20 cellular contexts compared by ENCODE assay signal in genomic region chr7:29322023-29322712, GRCh38.
DNase-seq lines count a peak whose midpoint lies in the region; ATAC-seq and TF ChIP-seq lines count a peak whose summit lies in the region.
"Had no signal": no experiment of that assay in that cellular context is flagged by ENCODE, and none has a peak within 500 bp of the region (broad histone marks: within the 10 kb centered on the region; RNA-seq: fewer than 3 reads in every experiment).

No MANE protein-coding gene starts in this region.

- H3K9me3 Mint-ChIP-seq in nephron progenitor cell: peaks cover 12% of the 10 kb centered on the region
- no peaks in the 10 kb centered on the region for H3K9me3 Mint-ChIP-seq in activated T-cell treated with anti-CD3 and anti-CD28 coated beads, Interleukin-2, amount 50 U/mL, for 24 hours
- H3K9me3 Mint-ChIP-seq: CD4-positive, alpha-beta T cell had no signal

- H3K27me3 Mint-ChIP-seq in nephron progenitor cell (ENCODE audit: low read depth, poor library complexity): no peaks in the 10 kb centered on the region
- no peaks in the 10 kb centered on the region for H3K27me3 Mint-ChIP-seq in activated T-cell treated with anti-CD3 and anti-CD28 coated beads, Interleukin-2, amount 50 U/mL, for 24 hours
- H3K27me3 Mint-ChIP-seq: CD4-positive, alpha-beta T cell had no signal

- H3K4me1 Mint-ChIP-seq in nephron progenitor cell: peaks cover 64% of the 10 kb centered on the region
- no peaks in the 10 kb centered on the region for H3K4me1 Mint-ChIP-seq in activated T-cell treated with anti-CD3 and anti-CD28 coated beads, Interleukin-2, amount 50 U/mL, for 24 hours (ENCODE audit: low read depth)

- no peak for TF ChIP-seq CTCF in nephron progenitor cell (IDR thresholded peaks at IDR 0.05)

- H3K36me3 Mint-ChIP-seq in nephron progenitor cell (ENCODE audit: low read depth): peaks cover 9% of the 10 kb centered on the region
- no peaks in the 10 kb centered on the region for H3K36me3 Mint-ChIP-seq in activated T-cell treated with anti-CD3 and anti-CD28 coated beads, Interleukin-2, amount 50 U/mL, for 24 hours (ENCODE audit: low read depth)

- ATAC-seq in HG03135 (IDR thresholded peaks at IDR 0.05; ENCODE audit: unreplicated experiment) (no peak), HG02840 (IDR thresholded peaks at IDR 0.05; ENCODE audit: low FRiP score, unreplicated experiment) (no peak)
- ATAC-seq: A549, HCT116, HepG2, Right ventricle myocardium inferior had no signal

- H3K27ac ChIP-seq in KOPT-K1 (ENCODE audit: low read depth, low read length, poor library complexity, severe bottlenecking) (peak overlapping the region; percentile 1), angular gyrus (ENCODE audit: low read depth, low read length) (peak overlapping the region; percentile 65)
- H3K27ac ChIP-seq: A549, GM23248 had no signal

- H3K9me3 ChIP-seq in KOPT-K1 (ENCODE audit: insufficient read depth, low read length, poor library complexity, severe bottlenecking): no peaks in the 10 kb centered on the region
- H3K9me3 ChIP-seq: A549, Caco-2 had no signal

- DNase-seq in NCI-H2081 (lab: John Stamatoyannopoulos, UW) (peak; percentile 89 to 96), nephron progenitor cell (no peak)
- no peak for DNase-seq in activated T-cell treated with anti-CD3 and anti-CD28 coated beads, Interleukin-2, amount 50 U/mL, for 24 hours
- DNase-seq: Caco-2; CD4-positive, alpha-beta T cell; GDM1; GM23248; KBM-7; MV-4-11; NCI-H1436; NCI-H2107; NCI-H526 had no signal

- H3K4me3 Mint-ChIP-seq in nephron progenitor cell: no peak overlapping the region
- H3K4me3 Mint-ChIP-seq in activated T-cell treated with anti-CD3 and anti-CD28 coated beads, Interleukin-2, amount 50 U/mL, for 24 hours: no peak overlapping the region
- H3K4me3 Mint-ChIP-seq: CD4-positive, alpha-beta T cell had no signal

- H3K27ac Mint-ChIP-seq in nephron progenitor cell: peak overlapping the region; percentile 0
- no peak overlapping the region for H3K27ac Mint-ChIP-seq in activated T-cell treated with anti-CD3 and anti-CD28 coated beads, Interleukin-2, amount 50 U/mL, for 24 hours
- H3K27ac Mint-ChIP-seq: CD4-positive, alpha-beta T cell had no signal

- no peaks in the 10 kb centered on the region for H3K36me3 ChIP-seq in KOPT-K1 (ENCODE audit: insufficient read depth, low read length)

Comparison
In these comparisons a context has a peak if more than half of its experiments do, and no peak if none do; other contexts are left out.
1. DNase-seq: peak in NCI-H2081 (2 of 2); none in nephron progenitor cell (single experiment) and activated T-cell treated with anti-CD3 and anti-CD28 coated beads, Interleukin-2, amount 50 U/mL, for 24 hours (single experiment).